Comparison of ENCODE assay signal across 11 cellular contexts in the genomic region with DNA sequence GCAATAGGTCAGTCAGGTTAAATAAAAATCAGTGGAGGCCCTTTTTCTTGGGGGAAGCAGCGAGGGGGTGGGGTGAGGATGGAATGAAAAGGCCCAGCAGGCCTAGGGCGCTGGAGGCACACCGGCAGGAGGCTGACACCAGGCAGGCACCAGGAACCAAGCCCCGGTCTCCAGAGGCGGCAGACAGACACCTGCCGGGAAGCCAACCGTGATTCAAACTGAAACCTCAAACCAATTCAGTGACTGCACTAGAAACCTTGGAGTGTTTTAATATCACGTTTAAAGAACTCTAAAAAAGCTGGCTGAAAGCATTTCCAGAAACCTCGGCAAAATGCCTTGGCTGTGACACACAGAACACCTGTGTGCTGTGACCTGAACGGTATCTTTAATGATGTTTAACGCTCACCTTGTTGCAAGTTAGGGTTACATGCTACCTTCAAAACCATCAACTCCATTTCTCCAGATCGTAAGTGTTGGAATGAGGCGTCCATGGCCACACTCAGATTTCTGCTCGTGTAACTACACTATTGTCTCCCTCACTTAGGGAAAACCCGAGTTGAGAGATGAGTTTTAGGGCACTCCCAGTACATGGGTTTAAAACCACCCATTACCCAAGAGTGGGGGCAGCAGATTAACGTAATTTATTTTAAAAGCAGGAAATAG. TPM values are rescaled to one million over a fixed set of nuclear protein-coding genes. Genes with fewer than 3 reads are reported as not detected.
DNase-seq lines count a peak whose midpoint lies in the region; ATAC-seq, FAIRE-seq and TF ChIP-seq lines count a peak whose summit lies in the region.
"Had no signal": no experiment of that assay in that cellular context is flagged by ENCODE, and none has a peak within 500 bp of the region (broad histone marks: within the 10 kb centered on the region; RNA-seq: fewer than 3 reads in every experiment).

No MANE protein-coding gene starts in this region.

- H3K4me3 ChIP-seq in astrocyte (ENCODE audit: insufficient read depth, low read depth, low read length) (no peak overlapping the region), esophagus muscularis mucosa (no peak overlapping the region), GM23248 (no peak overlapping the region)
- H3K4me3 ChIP-seq: tibial artery had no signal

- WGBS in esophagus muscularis mucosa = 41% methylated on average over 16 of the region's 16 CpGs
- 51 to 56% methylated on average over 16 of the region's 16 CpGs for WGBS in GM23248 (ENCODE audit: low coverage in 1 of 2, low lambda C conversion rate in 2 of 2, missing lambda C conversion rate in 2 of 2), 2 experiments

- H3K4me1 ChIP-seq in astrocyte (ENCODE audit: insufficient read depth, low read length) = peaks cover 14% of the 10 kb centered on the region
- peaks cover 22 to 34% (median 29%) of the 10 kb centered on the region in 4 donors for H3K4me1 ChIP-seq in esophagus muscularis mucosa
- H3K4me1 ChIP-seq in GM23248 (ENCODE audit: insufficient read depth) = no peaks in the 10 kb centered on the region

- H3K4me3 Mint-ChIP-seq in astrocyte (ENCODE audit: unreplicated experiment) = no peak overlapping the region

- no peak for TF ChIP-seq POLR2A in esophagus muscularis mucosa (IDR thresholded peaks at IDR 0.05; ENCODE audit: low read depth)

- no peak overlapping the region for H3K4me2 ChIP-seq in astrocyte (ENCODE audit: low read length)
- H3K4me2 ChIP-seq in GM23248 (ENCODE audit: unreplicated experiment) = no peak overlapping the region

- no peak for TF ChIP-seq CTCF in astrocyte (IDR thresholded peaks at IDR 0.05; ENCODE audit: insufficient read depth, low read depth, low read length)
- TF ChIP-seq CTCF in esophagus muscularis mucosa (IDR thresholded peaks at IDR 0.05) = no peak

- H3K79me2 ChIP-seq in astrocyte (ENCODE audit: insufficient read depth, low read length) (peaks cover 9% of the 10 kb centered on the region), GM23248 (ENCODE audit: insufficient read depth) (peaks cover 8% of the 10 kb centered on the region)

- H3K9ac ChIP-seq in astrocyte (ENCODE audit: low read length) (no peak overlapping the region), GM23248 (no peak overlapping the region)

- H3K36me3 ChIP-seq in astrocyte (ENCODE audit: insufficient read depth, low read length) (peaks cover 30% of the 10 kb centered on the region), esophagus muscularis mucosa (peaks cover 40 to 63% (median 50%) of the 10 kb centered on the region in 4 donors), GM23248 (ENCODE audit: low read depth) (peaks cover 34% of the 10 kb centered on the region)

- peaks cover 6% of the 10 kb centered on the region for H3K36me3 Mint-ChIP-seq in astrocyte (ENCODE audit: low read depth, unreplicated experiment)

- H3K27me3 Mint-ChIP-seq in astrocyte (ENCODE audit: low read depth, unreplicated experiment) = no peaks in the 10 kb centered on the region

- H3K9me3 ChIP-seq in astrocyte (ENCODE audit: insufficient read depth, low read depth, low read length) (no peaks in the 10 kb centered on the region), esophagus muscularis mucosa (no peaks in the 10 kb centered on the region), GM23248 (ENCODE audit: low read depth) (no peaks in the 10 kb centered on the region)
- H3K9me3 ChIP-seq: tibial artery had no signal

- intact Hi-C loops in esophagus muscularis mucosa (cut with DNase I) = no loop called here

- peak; percentile 48 to 67 for ATAC-seq in activated CD4-positive, CD25-positive, alpha-beta regulatory T cell treated with anti-CD3 and anti-CD28 coated beads, Interleukin-2, amount 50 U/mL, for 24 hours

- H3K4me1 Mint-ChIP-seq in astrocyte (ENCODE audit: low read depth, unreplicated experiment) = peaks cover 27% of the 10 kb centered on the region

- H3K9me2 ChIP-seq in GM23248 (ENCODE audit: insufficient read depth) = no peaks in the 10 kb centered on the region

- no peak for FAIRE-seq in astrocyte (lab: Jason Lieb, UNC)
- FAIRE-seq: A204.1 had no signal

- H3K27ac Mint-ChIP-seq in astrocyte (ENCODE audit: unreplicated experiment) = peak overlapping the region; percentile 28

- H3K27me3 ChIP-seq in astrocyte (ENCODE audit: insufficient read depth, low read length) = no peaks in the 10 kb centered on the region
- no peaks in the 10 kb centered on the region for H3K27me3 ChIP-seq in esophagus muscularis mucosa
- H3K27me3 ChIP-seq in GM23248 (replicated peaks; ENCODE audit: insufficient read depth) = no peaks in the 10 kb centered on the region
- H3K27me3 ChIP-seq: tibial artery had no signal

- in situ Hi-C loops in GM23248 (cut with MboI) = no loop called here

- no peaks in the 10 kb centered on the region for H3K9me3 Mint-ChIP-seq in astrocyte (ENCODE audit: unreplicated experiment)

- H3F3A ChIP-seq in GM23248 (ENCODE audit: insufficient read depth) = peaks cover 22% of the 10 kb centered on the region

- H2AFZ ChIP-seq in astrocyte (ENCODE audit: low read depth, low read length) = no peak overlapping the region
- H2AFZ ChIP-seq in GM23248 = no peak overlapping the region

- H4K20me1 ChIP-seq in astrocyte (ENCODE audit: insufficient read depth, low read length) (peaks cover 81% of the 10 kb centered on the region), GM23248 (ENCODE audit: insufficient read depth) (peaks cover 2% of the 10 kb centered on the region; the same call in 1 of the 2 replicates)

- TF ChIP-seq EP300 in esophagus muscularis mucosa (IDR thresholded peaks at IDR 0.05) = no peak

- no peak for DNase-seq in activated CD4-positive, CD25-positive, alpha-beta regulatory T cell (lab: John Stamatoyannopoulos, UW)
- DNase-seq in NCI-H2107 (lab: John Stamatoyannopoulos, UW) (peak; percentile 59), astrocyte (ENCODE audit: low read depth) (no peak), esophagus muscularis mucosa (ENCODE audit: extremely low spot score) (no peak), GM23248 (no peak)
- DNase-seq in stimulated activated CD4-positive, alpha-beta T cell treated with anti-CD3 and anti-CD28 coated beads, Interleukin-4, amount 100 ng/mL, for 24 hours = peak; percentile 33
- DNase-seq in NK-92 treated with Interleukin-12 subunit alpha and Interleukin-12 subunit beta, amount 100 ng/mL, for 24 hours (lab: John Stamatoyannopoulos, UW) = no peak

- no peak overlapping the region for H3K27ac ChIP-seq in astrocyte (ENCODE audit: low read depth, low read length)
- H3K27ac ChIP-seq in esophagus muscularis mucosa (replicated peaks in 1 of 4) = no peak overlapping the region
- no peak overlapping the region for H3K27ac ChIP-seq in GM23248
- H3K27ac ChIP-seq: tibial artery had no signal

RNA-seq across cellular contexts. Expression of a gene that starts 27.2 kb away (rescaled TPM):
- total RNA-seq in astrocyte (39.0 and 39.2 TPM in 2 replicates), esophagus muscularis mucosa (10 to 100 TPM; 48.9 to 61.6 (median 55.7) TPM)
- total RNA-seq in GM23248 (2014; rRNA removed; shearing (Covaris generic)) = 28.6 and 37.1 TPM in 2 replicates
- 15.5 and 16.2 TPM in 2 replicates for polyA plus RNA-seq in GM23248 (2016; fragmentation: Nextera tagmentation; extraction: Ambion mirVana)

RNA-seq across cellular contexts. Expression of a gene that starts 37.5 kb away (rescaled TPM):
- 11.0 and 13.5 TPM in 2 replicates for total RNA-seq in astrocyte
- 10 to 100 TPM; 12.3 to 29.7 (median 18.8) TPM for total RNA-seq in esophagus muscularis mucosa
- 17.5 and 18.5 TPM in 2 replicates for total RNA-seq in GM23248 (2014; rRNA removed; shearing (Covaris generic))
- 1.2 and 1.7 TPM in 2 replicates for polyA plus RNA-seq in GM23248 (2016; fragmentation: Nextera tagmentation; extraction: Ambion mirVana)

RNA-seq across cellular contexts. Expression of a gene that starts 38.8 kb away (rescaled TPM):
- 37.1 and 37.3 TPM in 2 replicates for total RNA-seq in astrocyte
- 10 to 100 TPM; 22.4 to 30.1 (median 25.6) TPM for total RNA-seq in esophagus muscularis mucosa
- total RNA-seq in GM23248 (2014; rRNA removed; shearing (Covaris generic)) = 29.1 and 31.0 TPM in 2 replicates
- 17.5 and 17.6 TPM in 2 replicates for polyA plus RNA-seq in GM23248 (2016; fragmentation: Nextera tagmentation; extraction: Ambion mirVana)

RNA-seq across cellular contexts. Expression of a gene that starts 53.4 kb away (rescaled TPM):
- total RNA-seq in astrocyte (11.6 and 12.4 TPM in 2 replicates), esophagus muscularis mucosa (1 to 10 TPM; 2.2 to 5.2 (median 2.7) TPM)
- 11.1 and 19.5 TPM in 2 replicates for total RNA-seq in GM23248 (2014; rRNA removed; shearing (Covaris generic))
- 17.7 and 23.2 TPM in 2 replicates for polyA plus RNA-seq in GM23248 (2016; fragmentation: Nextera tagmentation; extraction: Ambion mirVana)
- total RNA-seq: myocyte had no signal

Comparison
In these comparisons a context has a peak if more than half of its experiments do, and no peak if none do; other contexts are left out.
1. DNase-seq: peak in NCI-H2107 (single experiment) and stimulated activated CD4-positive, alpha-beta T cell treated with anti-CD3 and anti-CD28 coated beads, Interleukin-4, amount 100 ng/mL, for 24 hours (single experiment); none in activated CD4-positive, CD25-positive, alpha-beta regulatory T cell (0 of 4), astrocyte (single experiment), esophagus muscularis mucosa (single experiment), NK-92 treated with Interleukin-12 subunit alpha and Interleukin-12 subunit beta, amount 100 ng/mL, for 24 hours (single experiment) and GM23248 (single experiment).